1 cellular context compared by ENCODE assay signal in the genomic region with DNA sequence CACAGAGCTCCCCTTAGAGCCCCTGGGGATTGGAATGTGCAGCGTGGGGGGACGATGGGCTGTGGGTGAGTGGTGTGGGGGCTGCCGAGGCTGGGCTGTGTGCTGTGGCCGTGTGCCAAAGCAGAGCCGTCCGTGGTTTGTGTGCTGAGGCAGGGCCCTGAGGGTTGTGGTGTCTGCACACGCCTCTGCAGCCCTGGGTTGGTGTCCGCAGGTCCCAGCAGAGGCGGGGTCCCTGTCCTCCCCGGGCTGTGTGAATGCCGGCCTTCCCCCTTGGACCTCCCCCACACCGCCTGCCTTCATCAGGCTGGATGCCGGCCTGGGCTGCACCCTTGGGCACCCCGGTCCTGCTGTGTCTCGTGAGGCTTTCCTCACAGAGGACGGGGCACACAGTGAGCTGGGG.
TF ChIP-seq lines count a peak whose summit lies in the region.

No MANE protein-coding gene starts in this region.

TF ChIP-seq in K562, 482 proteins besides CTCF, POLR2A, EP300 and RAD21:
- TF ChIP-seq RBM22 (IDR thresholded peaks at IDR 0.05; ENCODE audit: low read depth, low read length, poor library complexity, severe bottlenecking) (peak; percentile 7), RNF2 (IDR thresholded peaks at IDR 0.05) (no peak), MECOM (CRISPR knock-in tag; IDR thresholded peaks at IDR 0.05) (no peak)
- TF ChIP-seq, protein P1, sequence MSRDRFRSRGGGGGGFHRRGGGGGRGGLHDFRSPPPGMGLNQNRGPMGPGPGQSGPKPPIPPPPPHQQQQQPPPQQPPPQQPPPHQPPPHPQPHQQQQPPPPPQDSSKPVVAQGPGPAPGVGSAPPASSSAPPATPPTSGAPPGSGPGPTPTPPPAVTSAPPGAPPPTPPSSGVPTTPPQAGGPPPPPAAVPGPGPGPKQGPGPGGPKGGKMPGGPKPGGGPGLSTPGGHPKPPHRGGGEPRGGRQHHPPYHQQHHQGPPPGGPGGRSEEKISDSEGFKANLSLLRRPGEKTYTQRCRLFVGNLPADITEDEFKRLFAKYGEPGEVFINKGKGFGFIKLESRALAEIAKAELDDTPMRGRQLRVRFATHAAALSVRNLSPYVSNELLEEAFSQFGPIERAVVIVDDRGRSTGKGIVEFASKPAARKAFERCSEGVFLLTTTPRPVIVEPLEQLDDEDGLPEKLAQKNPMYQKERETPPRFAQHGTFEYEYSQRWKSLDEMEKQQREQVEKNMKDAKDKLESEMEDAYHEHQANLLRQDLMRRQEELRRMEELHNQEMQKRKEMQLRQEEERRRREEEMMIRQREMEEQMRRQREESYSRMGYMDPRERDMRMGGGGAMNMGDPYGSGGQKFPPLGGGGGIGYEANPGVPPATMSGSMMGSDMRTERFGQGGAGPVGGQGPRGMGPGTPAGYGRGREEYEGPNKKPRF (IDR thresholded peaks at IDR 0.05; ENCODE audit: low read depth, low read length): no peak
TF ChIP-seq in K562: peak in this region for 1.
